Comparison of ENCODE assay signal across 14 cellular contexts in the genomic region with DNA sequence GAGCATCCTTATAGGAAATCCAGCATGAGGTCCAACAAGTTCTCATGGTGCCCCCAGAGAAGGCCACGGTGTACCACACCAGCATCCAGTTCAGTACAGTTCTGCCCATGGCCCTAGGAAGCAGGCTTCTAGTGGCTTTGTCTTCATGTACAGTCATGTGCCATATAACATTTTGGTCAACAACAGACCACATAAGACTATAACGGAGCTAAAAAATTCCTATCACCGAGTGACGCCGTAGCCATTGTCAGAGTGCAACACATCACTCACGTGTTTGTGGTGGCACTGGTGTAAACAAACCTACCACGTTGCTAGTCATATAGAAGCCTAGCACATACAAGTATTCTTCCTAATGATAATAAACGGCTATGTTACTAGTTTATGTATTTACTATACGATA.
"Had no signal": no experiment of that assay in that cellular context is flagged by ENCODE, and none has a peak within 500 bp of the region (broad histone marks: within the 10 kb centered on the region; RNA-seq: fewer than 3 reads in every experiment).

No MANE protein-coding gene starts in this region.

- H3K4me3 Mint-ChIP-seq: activated T-cell treated with anti-CD3 and anti-CD28 coated beads, Interleukin-2, amount 50 U/mL, for 72 hours; brain; dendritic cell treated with granulocyte-macrophage colony-stimulating factor and Interleukin-4, amounts not matched to agents 40 ng/mL and 50 ng/mL, for 4 days; endodermal cell; stimulated activated naive CD8-positive, alpha-beta T cell treated with anti-CD3 and anti-CD28 coated beads, Interleukin-15, Interleukin-2, amounts not matched to agents 100 ng/mL and 50 ng/mL, for 24 hours had no signal

- H3K4me3 ChIP-seq: hepatocyte, pancreas, SK-N-MC, skin epidermis, testis had no signal

- H3K4me1 ChIP-seq: pancreas, testis had no signal

- H3K36me3 Mint-ChIP-seq: brain had no signal

- H3K79me2 ChIP-seq: hepatocyte had no signal

- DNase-seq: activated naive CD4-positive, alpha-beta T cell treated with Interleukin-2 at 50 U/mL for 16 hours; activated T-cell treated with anti-CD3 and anti-CD28 coated beads, Interleukin-2, amount 50 U/mL, for 72 hours; cerebellar nuclear complex; endodermal cell; erythroblast; kidney glomerular epithelial cell; pancreas; testis had no signal

- H3K4me2 ChIP-seq: hepatocyte had no signal

- H3K27ac Mint-ChIP-seq: activated T-cell treated with anti-CD3 and anti-CD28 coated beads, Interleukin-2, amount 50 U/mL, for 72 hours; brain; dendritic cell treated with granulocyte-macrophage colony-stimulating factor and Interleukin-4, amounts not matched to agents 40 ng/mL and 50 ng/mL, for 4 days; endodermal cell; stimulated activated naive CD8-positive, alpha-beta T cell treated with anti-CD3 and anti-CD28 coated beads, Interleukin-15, Interleukin-2, amounts not matched to agents 100 ng/mL and 50 ng/mL, for 24 hours had no signal

- H3K9me3 Mint-ChIP-seq: dendritic cell treated with granulocyte-macrophage colony-stimulating factor and Interleukin-4, amounts not matched to agents 40 ng/mL and 50 ng/mL, for 4 days; endodermal cell; stimulated activated naive CD8-positive, alpha-beta T cell treated with anti-CD3 and anti-CD28 coated beads, Interleukin-15, Interleukin-2, amounts not matched to agents 100 ng/mL and 50 ng/mL, for 24 hours had no signal

- H2AFZ ChIP-seq: hepatocyte had no signal

- H3K27ac ChIP-seq: hepatocyte, pancreas, SK-N-MC, skin epidermis, testis had no signal

- H3K27me3 ChIP-seq: pancreas, testis had no signal

- H3K36me3 ChIP-seq: pancreas had no signal

- H3K9me3 ChIP-seq: pancreas, testis had no signal

- ATAC-seq: pancreas had no signal
